In the genomic region with DNA sequence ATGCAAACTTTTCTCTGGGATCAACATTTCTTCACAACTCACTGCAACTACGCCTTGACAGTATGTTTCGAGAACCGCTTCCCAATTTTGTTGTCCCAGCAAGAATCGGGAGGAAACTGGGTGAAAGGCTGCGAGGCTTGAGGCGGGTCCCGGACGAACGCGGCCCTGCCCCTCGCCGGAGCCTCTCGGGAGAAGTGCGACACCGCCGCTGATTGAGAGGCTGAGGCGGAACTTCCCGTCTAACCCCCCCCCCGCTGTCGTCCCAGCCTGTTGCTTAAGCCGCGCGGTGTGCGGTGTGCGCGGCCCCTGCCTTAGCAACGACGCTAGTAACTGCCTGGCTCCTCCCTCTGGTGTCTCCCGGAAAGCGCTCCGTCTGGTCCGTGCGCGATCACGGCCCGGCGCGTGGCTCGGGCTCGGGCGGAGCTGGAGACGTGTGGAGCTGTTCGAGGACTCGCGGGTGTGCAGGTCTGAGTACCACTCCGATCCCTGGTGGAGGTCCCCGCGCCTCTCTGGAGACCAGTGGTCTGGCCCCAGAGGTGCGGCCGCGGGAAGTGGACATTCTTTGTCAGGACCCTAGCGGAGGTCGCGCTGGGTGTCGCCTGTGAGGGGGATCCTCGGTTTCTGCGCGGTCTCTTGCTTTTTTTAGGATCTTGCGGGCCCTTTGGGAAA, we compare ENCODE assay signal across 8 cellular contexts. TPM values are rescaled to one million over a fixed set of nuclear protein-coding genes. Genes with fewer than 3 reads are reported as not detected.
DNase-seq lines count a peak whose midpoint lies in the region; ATAC-seq and TF ChIP-seq lines count a peak whose summit lies in the region.

A gene with protein sequence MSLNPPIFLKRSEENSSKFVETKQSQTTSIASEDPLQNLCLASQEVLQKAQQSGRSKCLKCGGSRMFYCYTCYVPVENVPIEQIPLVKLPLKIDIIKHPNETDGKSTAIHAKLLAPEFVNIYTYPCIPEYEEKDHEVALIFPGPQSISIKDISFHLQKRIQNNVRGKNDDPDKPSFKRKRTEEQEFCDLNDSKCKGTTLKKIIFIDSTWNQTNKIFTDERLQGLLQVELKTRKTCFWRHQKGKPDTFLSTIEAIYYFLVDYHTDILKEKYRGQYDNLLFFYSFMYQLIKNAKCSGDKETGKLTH (plus strand): TSS at position 391 of the 669 bp plus-strand sequence. CDS start 4,120 bp downstream, outside the sequence.
A gene with protein sequence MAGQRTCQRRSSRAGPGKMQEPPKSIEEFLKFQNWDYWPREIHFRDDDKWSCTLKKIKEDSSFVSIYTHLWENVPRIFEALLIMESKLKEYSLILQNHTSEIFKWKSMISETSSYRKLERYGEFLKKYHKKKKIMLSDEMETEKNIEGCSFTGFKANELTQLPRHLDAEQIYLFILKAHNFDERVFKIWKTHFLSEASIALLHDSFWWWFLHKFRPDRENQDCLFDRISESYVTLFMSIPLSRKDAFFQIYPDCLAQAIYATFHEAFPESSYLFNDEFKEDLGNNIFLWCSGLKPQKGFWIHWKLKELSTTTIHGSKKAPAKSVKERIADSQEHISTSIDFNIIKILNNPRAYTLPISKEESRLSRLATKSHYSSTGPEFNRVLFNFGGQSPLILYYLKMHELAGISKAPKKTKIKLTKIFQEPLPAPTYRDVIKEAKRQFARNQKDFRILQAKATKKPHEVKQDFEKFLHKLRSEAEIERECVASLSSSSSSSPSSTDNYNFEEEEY (minus strand): TSS at position 161 of the 669 bp plus-strand sequence. CDS start 5,647 bp downstream, outside the sequence.

- H3K9me3 ChIP-seq in CD4-positive, CD25-positive, alpha-beta regulatory T cell (ENCODE audit: control insufficient read depth in 2 of 2, low read length in 2 of 2): no peaks in the 10 kb centered on the region
- H3K9me3 ChIP-seq in duodenal mucosa (ENCODE audit: control insufficient read depth in 1 of 2, low read length in 2 of 2): peaks cover 4 to 5% of the 10 kb centered on the region in 2 donors

- H3K27me3 ChIP-seq in CD4-positive, CD25-positive, alpha-beta regulatory T cell (ENCODE audit: control insufficient read depth, insufficient read depth, low read length): no peaks in the 10 kb centered on the region
- no peaks in the 10 kb centered on the region for H3K27me3 ChIP-seq in duodenal mucosa (ENCODE audit: control insufficient read depth in 1 of 2, insufficient read depth in 2 of 2, low read length in 2 of 2)

- peak; percentile 99 for ATAC-seq in CD4-positive, CD25-positive, alpha-beta regulatory T cell (ENCODE audit: low read depth in 2 of 2)
- ATAC-seq in GM19438 (IDR thresholded peaks at IDR 0.05; ENCODE audit: low read depth, unreplicated experiment): peak; percentile 96
- peak; percentile 98 for ATAC-seq in HG03571 (IDR thresholded peaks at IDR 0.05; ENCODE audit: unreplicated experiment)

- peak in 1 of 3 donors; percentile 59 for TF ChIP-seq CTCF in lower leg skin (IDR thresholded peaks at IDR 0.05)

- H3K9ac ChIP-seq in duodenal mucosa (ENCODE audit: low read depth in 1 of 2, low read length in 2 of 2): peak within 1 kb of the TSS; percentile 83 to 88

- peak within 1 kb of the TSS; percentile 97 to 99 (median 98) for H3K27ac Mint-ChIP-seq in CD4-positive, CD25-positive, alpha-beta regulatory T cell

- H3K27me3 Mint-ChIP-seq in CD4-positive, CD25-positive, alpha-beta regulatory T cell: peaks cover 5% of the 10 kb centered on the region

- peaks cover 36 to 50% (median 45%) of the 10 kb centered on the region in 4 donors for H3K4me1 Mint-ChIP-seq in CD4-positive, CD25-positive, alpha-beta regulatory T cell

- H3K4me3 ChIP-seq in CD4-positive, CD25-positive, alpha-beta regulatory T cell (ENCODE audit: low read depth, low read length): peak within 1 kb of the TSS; percentile 91
- H3K4me3 ChIP-seq in duodenal mucosa (ENCODE audit: low read depth in 1 of 2, low read length in 2 of 2) (peak within 1 kb of the TSS; percentile 90), lower leg skin (ENCODE audit: low read depth, poor library complexity, severe bottlenecking) (peak within 1 kb of the TSS; percentile 66)

- peaks cover 0 to 13% (median 1%) of the 10 kb centered on the region in 7 donors for H3K9me3 Mint-ChIP-seq in CD4-positive, CD25-positive, alpha-beta regulatory T cell

- peaks cover 30% of the 10 kb centered on the region for H3K36me3 Mint-ChIP-seq in CD4-positive, CD25-positive, alpha-beta regulatory T cell

- H3K4me1 ChIP-seq in CD4-positive, CD25-positive, alpha-beta regulatory T cell (ENCODE audit: control insufficient read depth, insufficient read depth, low read length, poor library complexity, severe bottlenecking): peaks cover 26% of the 10 kb centered on the region
- H3K4me1 ChIP-seq in duodenal mucosa (ENCODE audit: control insufficient read depth in 1 of 2, insufficient read depth in 2 of 2, low read length in 2 of 2): peaks cover 0 to 25% of the 10 kb centered on the region in 2 donors

- H3K36me3 ChIP-seq in CD4-positive, CD25-positive, alpha-beta regulatory T cell (ENCODE audit: control insufficient read depth, insufficient read depth, low read length): peaks cover 11% of the 10 kb centered on the region
- peaks cover 4 to 6% of the 10 kb centered on the region in 2 donors for H3K36me3 ChIP-seq in duodenal mucosa (ENCODE audit: control insufficient read depth in 1 of 2, insufficient read depth in 2 of 2, low read length in 2 of 2)

- peak within 1 kb of the TSS; percentile 89 for H3K27ac ChIP-seq in CD4-positive, CD25-positive, alpha-beta regulatory T cell (ENCODE audit: insufficient read depth, low read length, poor library complexity, severe bottlenecking)
- H3K27ac ChIP-seq in duodenal mucosa (ENCODE audit: low read depth, low read length): peak within 1 kb of the TSS; percentile 88

- peak within 1 kb of the TSS; percentile 98 to 100 (median 98) for H3K4me3 Mint-ChIP-seq in CD4-positive, CD25-positive, alpha-beta regulatory T cell

- DNase-seq in CD4-positive, CD25-positive, alpha-beta regulatory T cell: peak; percentile 90 to 99 (median 92)
- DNase-seq in NCI-H774 (lab: John Stamatoyannopoulos, UW) (peak; percentile 97), lower leg skin (ENCODE audit: low spot score in 2 of 2) (peak; percentile 96 to 99)
- DNase-seq in activated CD4-positive, alpha-beta T cell treated with anti-CD3 and anti-CD28 coated beads, Interleukin-2, amount 50 U/mL, for 48 hours: peak; percentile 90
- peak; percentile 89 to 94 for DNase-seq in stimulated activated CD4-positive, alpha-beta T cell treated with anti-CD3 and anti-CD28 coated beads, Interleukin-4, amount 100 ng/mL, for 4 hours

- intact Hi-C loops in lower leg skin (cut with DNase I; ENCODE audit: low total_unique reads): no loop called here

- 0% methylated on average over 42 to 53 of the region's 59 CpGs for WGBS in lower leg skin, 2 donors

- peak in 1 of 2 donors; percentile 79 for TF ChIP-seq POLR2A in lower leg skin (IDR thresholded peaks at IDR 0.05)

RNA-seq across cellular contexts. Expression of the first gene that starts in this region (rescaled TPM):
- 11.2 TPM for total RNA-seq in CD4-positive, CD25-positive, alpha-beta regulatory T cell
- polyA plus RNA-seq in CD4-positive, CD25-positive, alpha-beta regulatory T cell: 10 to 100 TPM; 15.4 to 23.9 (median 20.8) TPM
- total RNA-seq in lower leg skin: 10 to 100 TPM; 12.1 to 23.0 (median 19.9) TPM

RNA-seq across cellular contexts. Expression of the second gene that starts in this region (rescaled TPM):
- total RNA-seq in CD4-positive, CD25-positive, alpha-beta regulatory T cell: 4.5 TPM
- polyA plus RNA-seq in CD4-positive, CD25-positive, alpha-beta regulatory T cell: 10 to 100 TPM; 11.3 to 18.3 (median 15.7) TPM
- 1 to 10 TPM; 3.7 to 9.4 (median 5.5) TPM for total RNA-seq in lower leg skin

Comparison
In these comparisons a context has a peak if more than half of its experiments do, and no peak if none do; other contexts are left out.
1. Peak in every context shown above with its lines: DNase-seq, ATAC-seq, H3K4me3 ChIP-seq and H3K27ac ChIP-seq.